ENCODE assay signal across 23 cellular contexts in the genomic region with DNA sequence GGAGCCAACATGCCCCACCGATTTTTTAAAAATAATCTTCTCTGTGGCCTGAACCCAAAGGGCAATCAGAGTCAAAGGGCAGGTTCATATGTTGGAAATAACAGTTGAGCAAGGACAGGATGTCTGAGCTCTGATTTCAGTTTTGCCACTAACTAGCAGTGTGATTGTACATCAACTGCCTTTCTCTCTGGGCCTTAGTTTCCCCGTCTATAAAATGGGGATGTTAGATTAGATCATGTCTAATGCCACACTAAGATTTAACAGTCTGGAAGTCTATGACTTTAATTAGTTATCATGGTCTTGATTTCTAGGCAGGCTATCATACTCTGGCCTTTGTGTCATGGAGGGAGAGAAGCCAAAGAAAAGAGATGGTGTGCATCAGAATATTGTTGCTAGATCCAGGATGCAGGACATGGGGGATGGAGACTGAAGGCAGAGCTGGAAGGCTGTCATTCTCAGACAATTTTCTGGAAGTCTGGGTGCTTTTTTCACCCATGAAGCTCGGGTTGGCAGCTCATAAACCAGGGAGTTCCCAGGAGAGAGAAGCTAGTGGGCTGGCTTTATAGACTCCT. TPM values are rescaled to one million over a fixed set of nuclear protein-coding genes. Genes with fewer than 3 reads are reported as not detected.
A peak's percentile ranks its signal among the peaks of the same experiment; 100 is the strongest.
DNase-seq lines count a peak whose midpoint lies in the region; ATAC-seq, FAIRE-seq and TF ChIP-seq lines count a peak whose summit lies in the region.
"Had no signal": no experiment of that assay in that cellular context is flagged by ENCODE, and none has a peak within 500 bp of the region (broad histone marks: within the 10 kb centered on the region; RNA-seq: fewer than 3 reads in every experiment).

No MANE protein-coding gene starts in this region.

- TF ChIP-seq POLR2A in HepG2 (IDR thresholded peaks at IDR 0.05; ENCODE audit: insufficient read depth in 1 of 2, low read depth in 2 of 2, low read length in 2 of 2) (no peak), right lobe of liver (IDR thresholded peaks at IDR 0.05) (no peak)

- ATAC-seq in HepG2 (no peak), right lobe of liver (no peak), GM18870 (IDR thresholded peaks at IDR 0.05; ENCODE audit: unreplicated experiment) (no peak)
- ATAC-seq in activated naive CD4-positive, alpha-beta T cell treated with anti-CD3 and anti-CD28 coated beads, Interleukin-2, amount 50 U/mL, for 72 hours: no peak
- ATAC-seq: stimulated activated memory B cell treated with anti-CD40 and anti-IgM and Interleukin-4, amounts not matched to agents 10 μg/mL and 1 μg/mL and 100 μg/mL, for 72 hours had no signal

- no peaks in the 10 kb centered on the region for H4K20me1 ChIP-seq in HepG2 (ENCODE audit: insufficient read depth, low read length)

- no peak overlapping the region for H3K4me3 ChIP-seq in HepG2 (replicated peaks in 1 of 3; ENCODE audit: insufficient read depth in 1 of 3, low read depth in 2 of 3, low read length in 3 of 3)
- no peak overlapping the region for H3K4me3 ChIP-seq in right lobe of liver
- H3K4me3 ChIP-seq in HAP-1: no peak overlapping the region
- H3K4me3 ChIP-seq: coronary artery, sigmoid colon had no signal

- H3K9me3 Mint-ChIP-seq in osteocyte (ENCODE audit: unreplicated experiment): no peaks in the 10 kb centered on the region
- no peaks in the 10 kb centered on the region for H3K9me3 Mint-ChIP-seq in activated naive CD4-positive, alpha-beta T cell treated with anti-CD3 and anti-CD28 coated beads, Interleukin-2, amount 50 U/mL, for 72 hours
- H3K9me3 Mint-ChIP-seq: activated T-helper 2 cell treated with anti-CD3 and anti-CD28 coated beads, Interferon-gamma antibody, Interleukin-2, Interleukin-4, amounts not matched to agents 10 μg/mL and 5 μg/mL and 100 μg/mL, durations not matched to agents 14 hours and 24 hours and 36 hours; stimulated activated memory B cell treated with anti-CD40 and anti-IgM and Interleukin-4, amounts not matched to agents 10 μg/mL and 1 μg/mL and 100 μg/mL, for 72 hours had no signal

- H3K79me2 ChIP-seq in HepG2 (ENCODE audit: insufficient read depth, low read length): no peaks in the 10 kb centered on the region
- H3K79me2 ChIP-seq: parathyroid adenoma had no signal

- no peaks in the 10 kb centered on the region for H3K9me3 ChIP-seq in HepG2 (ENCODE audit: low read length)
- no peaks in the 10 kb centered on the region for H3K9me3 ChIP-seq in right lobe of liver
- no peaks in the 10 kb centered on the region for H3K9me3 ChIP-seq in HAP-1
- H3K9me3 ChIP-seq: BE2C, sigmoid colon had no signal

- peak overlapping the region; percentile 8 for H3K27ac Mint-ChIP-seq in osteocyte (ENCODE audit: unreplicated experiment)
- no peak overlapping the region for H3K27ac Mint-ChIP-seq in activated naive CD4-positive, alpha-beta T cell treated with anti-CD3 and anti-CD28 coated beads, Interleukin-2, amount 50 U/mL, for 72 hours
- H3K27ac Mint-ChIP-seq: activated T-helper 2 cell treated with anti-CD3 and anti-CD28 coated beads, Interferon-gamma antibody, Interleukin-2, Interleukin-4, amounts not matched to agents 10 μg/mL and 5 μg/mL and 100 μg/mL, durations not matched to agents 14 hours and 24 hours and 36 hours had no signal

- no peak overlapping the region for H3K4me3 Mint-ChIP-seq in osteocyte (ENCODE audit: unreplicated experiment)
- H3K4me3 Mint-ChIP-seq: stimulated activated memory B cell treated with anti-CD40 and anti-IgM and Interleukin-4, amounts not matched to agents 10 μg/mL and 1 μg/mL and 100 μg/mL, for 72 hours had no signal

- H3K27me3 ChIP-seq in HepG2 (ENCODE audit: control insufficient read depth in 1 of 2, insufficient read depth in 2 of 2, low read length in 2 of 2): peaks cover 4 to 10% of the 10 kb centered on the region in 2 experiments; a peak in 2 of 5 replicates
- H3K27me3 ChIP-seq in right lobe of liver: no peaks in the 10 kb centered on the region
- H3K27me3 ChIP-seq in HAP-1 (ENCODE audit: low read depth): no peaks in the 10 kb centered on the region
- H3K27me3 ChIP-seq: BE2C, brain microvascular endothelial cell, sigmoid colon had no signal

- CTCF ChIA-PET in HepG2 (lab: Yijun Ruan, JAX; ENCODE audit: low intra/inter-chr PET ratio, low total read pairs): no interaction called here

- BruUV-seq in HepG2 (replicated peaks; lab: Mats Ljungman, UMichigan): no TSS peak

- WGBS in HepG2 (ENCODE audit: low lambda C conversion rate): 37% methylated on average over 3 of the region's 3 CpGs
- 45% methylated on average over 2 of the region's 3 CpGs for WGBS in right lobe of liver (ENCODE audit: insufficient coverage, low coverage, low lambda C conversion rate, missing lambda C conversion rate)

- TF ChIP-seq RAD21 in HepG2 (CRISPR knock-in tag; IDR thresholded peaks at IDR 0.05): no peak

- no peak overlapping the region for H2AFZ ChIP-seq in HepG2 (ENCODE audit: low read length)

- H3K27ac ChIP-seq in HepG2 (ENCODE audit: extremely low read length, insufficient read depth, low read length): no peak overlapping the region
- H3K27ac ChIP-seq in right lobe of liver: no peak overlapping the region
- H3K27ac ChIP-seq in epithelial cell of prostate: peak overlapping the region; percentile 96
- H3K27ac ChIP-seq: brain microvascular endothelial cell, parathyroid adenoma, sigmoid colon had no signal

- peaks cover 55% of the 10 kb centered on the region for H3K4me1 ChIP-seq in HepG2 (ENCODE audit: insufficient read depth, low read length)
- peaks cover 0 to 14% (median 5%) of the 10 kb centered on the region in 4 donors for H3K4me1 ChIP-seq in right lobe of liver
- no peaks in the 10 kb centered on the region for H3K4me1 ChIP-seq in HAP-1

- in situ Hi-C loops in HepG2 (cut with HindIII; ENCODE audit: extremely low pct_ligation_motif_present, low pct_unique_long_range_greater_than_20kb): no loop called here
- in situ Hi-C loops in HAP-1 (cut with MboI; ENCODE audit: low sequenced_read_pairs): no loop called here

- no peak for DNase-seq in HepG2 (ENCODE audit: low spot score)
- DNase-seq in right lobe of liver: no peak
- no peak for DNase-seq in epithelial cell of prostate (ENCODE audit: low read depth, low spot score)
- no peak for DNase-seq in osteocyte (ENCODE audit: extremely low spot score, unreplicated experiment)
- no peak for DNase-seq in GOT3 (lab: John Stamatoyannopoulos, UW)
- DNase-seq in HAP-1 (ENCODE audit: low spot score in 2 of 2): no peak
- DNase-seq in activated naive CD4-positive, alpha-beta T cell treated with anti-CD3 and anti-CD28 coated beads, Interleukin-2, amount 50 U/mL, for 72 hours (ENCODE audit: low spot score in 2 of 2): no peak
- DNase-seq: activated CD4-positive, alpha-beta T cell treated with anti-CD3 and anti-CD28 coated beads for 48 hours; brain microvascular endothelial cell; KG1; MV-4-11; NCI-H1694 treated with DMSO at 0.1 percent for 48 hours; SHP77; sigmoid colon had no signal

- TF ChIP-seq EP300 in HepG2 (IDR thresholded peaks at IDR 0.05; ENCODE audit: low read depth in 2 of 2, low read length in 2 of 2) (no peak), HepG2 (CRISPR knock-in tag; IDR thresholded peaks at IDR 0.05; ENCODE audit: borderline replicate concordance) (no peak)

- H3K4me1 Mint-ChIP-seq in osteocyte (ENCODE audit: unreplicated experiment): peaks cover 52% of the 10 kb centered on the region

- no peak for FAIRE-seq in HepG2 (lab: Jason Lieb, UNC)
- FAIRE-seq: A204.1, D721Med, TTC549 had no signal

- TF ChIP-seq CTCF in HepG2 (CRISPR knock-in tag; IDR thresholded peaks at IDR 0.05): no peak
- TF ChIP-seq CTCF in right lobe of liver (IDR thresholded peaks at IDR 0.05): no peak
- no peak for TF ChIP-seq CTCF in osteocyte (IDR thresholded peaks at IDR 0.05)

- POLR2A ChIA-PET in HepG2 (lab: Yijun Ruan, JAX): interaction anchor here (0.9 kb wide), 1 partner anchor 30 kb away, joined by 3 read pairs; no protein-coding TSS in a partner anchor

- no peak overlapping the region for H3K4me2 ChIP-seq in HepG2 (ENCODE audit: low read depth, low read length)

- no peaks in the 10 kb centered on the region for H3K27me3 Mint-ChIP-seq in osteocyte (ENCODE audit: unreplicated experiment)
- H3K27me3 Mint-ChIP-seq: stimulated activated memory B cell treated with anti-CD40 and anti-IgM and Interleukin-4, amounts not matched to agents 10 μg/mL and 1 μg/mL and 100 μg/mL, for 72 hours had no signal

- intact Hi-C loops in HepG2 (cut with micrococcal nuclease; ENCODE audit: unreplicated experiment): no loop called here
- intact Hi-C loops in right lobe of liver (cut with DNase I): no loop called here

- H3K9ac ChIP-seq in HepG2 (ENCODE audit: insufficient read depth, low read depth, low read length): no peak overlapping the region
- H3K9ac ChIP-seq: parathyroid adenoma had no signal

- no peaks in the 10 kb centered on the region for H3K36me3 Mint-ChIP-seq in osteocyte (ENCODE audit: unreplicated experiment)
- H3K36me3 Mint-ChIP-seq in activated naive CD4-positive, alpha-beta T cell treated with anti-CD3 and anti-CD28 coated beads, Interleukin-2, amount 50 U/mL, for 72 hours: no peaks in the 10 kb centered on the region
- H3K36me3 Mint-ChIP-seq: stimulated activated memory B cell treated with anti-CD40 and anti-IgM and Interleukin-4, amounts not matched to agents 10 μg/mL and 1 μg/mL and 100 μg/mL, for 72 hours had no signal

- H3K36me3 ChIP-seq in HepG2 (replicated peaks in 1 of 2; ENCODE audit: control insufficient read depth in 1 of 2, insufficient read depth in 2 of 2, low read length in 2 of 2): no peaks in the 10 kb centered on the region
- no peaks in the 10 kb centered on the region for H3K36me3 ChIP-seq in right lobe of liver
- no peaks in the 10 kb centered on the region for H3K36me3 ChIP-seq in HAP-1 (replicated peaks)
- H3K36me3 ChIP-seq: BE2C, brain microvascular endothelial cell, sigmoid colon had no signal

RNA-seq across cellular contexts. Expression of a gene that starts 28.4 kb away (rescaled TPM):
- total RNA-seq in HepG2 (2016; rRNA removed; fragmentation: Illumina TruSeq; extraction: Trizol) (3.0 and 3.5 TPM in 2 replicates), right lobe of liver (1 to 10 TPM; 2.0 to 6.2 (median 3.4) TPM), osteocyte (29.8 and 32.2 TPM in 2 replicates)
- 0.71 and 0.81 TPM in 2 replicates for total RNA-seq in HepG2 (2016; cell fraction: cytosol; rRNA removed; fragmentation: Illumina TruSeq; extraction: Trizol; ENCODE audit: low read depth)
- 2.3 and 3.4 TPM in 2 replicates for total RNA-seq in HepG2 (2016; cell fraction: insoluble cytoplasmic fraction; rRNA removed; fragmentation: Illumina TruSeq; extraction: Trizol)
- 2.1 and 2.2 TPM in 2 replicates for total RNA-seq in HepG2 (2016; cell fraction: membrane; rRNA removed; fragmentation: Illumina TruSeq; extraction: Trizol)
- total RNA-seq in HepG2 (2016; cell fraction: nucleus; rRNA removed; fragmentation: Illumina TruSeq; extraction: Trizol): 3.7 and 4.2 TPM in 2 replicates
- polyA plus RNA-seq in HepG2 (2011; rRNA removed): 2.5 and 3.1 TPM in 2 replicates
- polyA plus RNA-seq in HepG2 (2011; cell fraction: cytosol; rRNA removed): 2.4 and 2.6 TPM in 2 replicates
- 4.5 and 4.9 TPM in 2 replicates for polyA plus RNA-seq in HepG2 (2011; cell fraction: nucleus; rRNA removed)
- 1.8 and 2.7 TPM in 2 replicates for polyA plus RNA-seq in HepG2 (2012)
- polyA plus RNA-seq in HepG2 (2016; cell fraction: cytosol; fragmentation: Illumina TruSeq; extraction: Trizol; ENCODE audit: low read depth): 0.26 TPM in 2 replicates
- polyA plus RNA-seq in HepG2 (2016; cell fraction: insoluble cytoplasmic fraction; fragmentation: Illumina TruSeq; extraction: Trizol; ENCODE audit: low read depth): 1.9 TPM in 2 replicates
- polyA plus RNA-seq in HepG2 (2016; cell fraction: membrane; fragmentation: Illumina TruSeq; extraction: Trizol; ENCODE audit: low read depth): 0.66 and 0.70 TPM in 2 replicates
- 3.4 and 3.9 TPM in 2 replicates for polyA plus RNA-seq in HepG2 (2016; cell fraction: nucleus; fragmentation: Illumina TruSeq; extraction: Trizol; ENCODE audit: insufficient read depth, low read depth)
- polyA minus RNA-seq in HepG2 (2011; rRNA and poly(A)+ RNA removed; ENCODE audit: low replicate concordance): 4.2 and 7.4 TPM in 2 replicates
- polyA minus RNA-seq in HepG2 (2011; cell fraction: cytosol; rRNA and poly(A)+ RNA removed): 2.6 TPM in 2 replicates
- polyA minus RNA-seq in HepG2 (2011; cell fraction: nucleus; rRNA and poly(A)+ RNA removed): 5.2 and 7.2 TPM in 2 replicates
- total RNA-seq in activated naive CD4-positive, alpha-beta T cell treated with anti-CD3 and anti-CD28 coated beads, Interleukin-2, amount 50 U/mL, for 72 hours: 10 to 100 TPM; 20.3 to 68.4 TPM
